Comparison of ENCODE assay signal across 8 cellular contexts in genomic region chr2:42828487-42829416, GRCh38. TPM values are rescaled to one million over a fixed set of nuclear protein-coding genes. Genes with fewer than 3 reads are reported as not detected.
DNase-seq lines count a peak whose midpoint lies in the region; ATAC-seq and TF ChIP-seq lines count a peak whose summit lies in the region.

No MANE protein-coding gene starts in this region.

- TF ChIP-seq CTCF in A673 (conservative IDR thresholded peaks at IDR 0.05; ENCODE audit: low read depth, low read length) (peak; percentile 95), left lung (IDR thresholded peaks at IDR 0.05) (peak; percentile 87 to 94)

- DNase-seq in A673 (ENCODE audit: low spot score) (peak; percentile 72), NCI-H446 (lab: John Stamatoyannopoulos, UW) (peak; percentile 46 to 76), cerebellum (ENCODE audit: low spot score) (peak; percentile 65), left lung (peak; percentile 70 to 93)
- DNase-seq in activated CD4-positive, alpha-beta T cell treated with anti-CD3 and anti-CD28 coated beads for 1 hour: peak; percentile 44
- DNase-seq in stimulated activated CD4-positive, alpha-beta T cell treated with anti-CD3 and anti-CD28 coated beads, Interleukin-4, amount 100 ng/mL, for 4 hours: peak; percentile 54 to 60

- H3K4me1 ChIP-seq in A673 (ENCODE audit: insufficient read depth, low read length, poor library complexity, severe bottlenecking) (peaks cover 25% of the 10 kb centered on the region), left lung (peaks cover 0 to 15% of the 10 kb centered on the region in 2 donors)

- CTCF ChIA-PET in A673 (lab: Charles Lee): no interaction called here

- ATAC-seq in GM18511 (IDR thresholded peaks at IDR 0.05; ENCODE audit: unreplicated experiment) (peak; percentile 90), HG03095 (IDR thresholded peaks at IDR 0.05; ENCODE audit: unreplicated experiment) (peak; percentile 86), left lung (peak; percentile 93)

- BruUV-seq in A673 (replicated peaks; lab: Mats Ljungman, UMichigan): no TSS peak

- H3K36me3 ChIP-seq in A673 (ENCODE audit: insufficient read depth, low read length, poor library complexity, severe bottlenecking): no peaks in the 10 kb centered on the region
- H3K36me3 ChIP-seq in left lung: no peaks in the 10 kb centered on the region

- no peak overlapping the region for H3K4me3 ChIP-seq in A673 (ENCODE audit: low read depth, low read length, poor library complexity, severe bottlenecking)
- H3K4me3 ChIP-seq in left lung: no peak overlapping the region

- intact Hi-C loops in A673 (cut with micrococcal nuclease; ENCODE audit: unreplicated experiment): loop anchor here (2.0 to 5.0 kb wide), 5 partner anchors 99 to 774 kb away; no protein-coding TSS in a partner anchor
- intact Hi-C loops in left lung (cut with DNase I): no loop called here

- H3K27ac ChIP-seq in A673 (ENCODE audit: low read depth, low read length, poor library complexity, severe bottlenecking) (no peak overlapping the region), left lung (no peak overlapping the region)

- H3K27me3 ChIP-seq in A673 (replicated peaks; ENCODE audit: insufficient read depth, low read depth, low read length, poor library complexity): no peaks in the 10 kb centered on the region
- peaks cover 0 to 8% of the 10 kb centered on the region in 2 donors for H3K27me3 ChIP-seq in left lung

- H3K9me3 ChIP-seq in A673 (ENCODE audit: low read depth, low read length, poor library complexity, severe bottlenecking): no peaks in the 10 kb centered on the region
- H3K9me3 ChIP-seq in left lung: no peaks in the 10 kb centered on the region

- POLR2A ChIA-PET in A673 (lab: Charles Lee; ENCODE audit: low non-redundant PET): no interaction called here

RNA-seq across cellular contexts. Expression of gene HAAO, which starts 36.4 kb away (rescaled TPM):
- total RNA-seq in A673 (2021): 2.4 and 3.6 TPM in 2 replicates
- 2.7 TPM for total RNA-seq in cerebellum
- total RNA-seq in left lung: 10 to 100 TPM in 1 of 2 donors, 1 to 10 TPM in 1; 6.2 to 11.5 TPM
